ENCODE assay signal across 13 cellular contexts in the genomic region with DNA sequence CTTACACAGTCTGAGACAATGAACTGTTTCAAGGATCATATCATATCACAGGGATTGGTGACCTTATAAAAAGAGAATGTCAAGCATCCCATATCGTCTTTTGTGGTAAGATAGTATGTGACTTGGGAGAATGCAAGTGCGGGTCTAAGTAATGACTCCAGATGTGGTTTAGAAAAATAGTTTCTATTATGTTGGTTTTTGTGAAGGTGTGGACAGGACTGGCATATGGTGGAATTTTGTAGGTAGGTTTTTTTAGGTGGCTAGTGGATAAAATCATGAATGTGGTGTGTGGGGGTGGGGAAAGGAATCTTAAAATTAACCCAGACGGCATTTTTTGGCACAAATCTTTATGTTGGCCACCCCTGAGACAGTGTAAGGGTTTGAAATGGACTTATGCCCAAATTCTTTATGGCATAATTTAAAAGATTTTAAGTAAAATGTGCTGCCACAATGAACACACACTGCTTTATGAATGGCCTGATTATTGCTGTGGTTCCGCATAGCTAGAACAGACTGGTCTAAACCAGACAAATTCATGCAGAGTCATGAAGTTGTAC.
DNase-seq lines count a peak whose midpoint lies in the region; ATAC-seq and TF ChIP-seq lines count a peak whose summit lies in the region.
"Had no signal": no experiment of that assay in that cellular context is flagged by ENCODE, and none has a peak within 500 bp of the region (broad histone marks: within the 10 kb centered on the region; RNA-seq: fewer than 3 reads in every experiment).

No MANE protein-coding gene starts in this region.

- no peak overlapping the region for H3K4ac ChIP-seq in trophoblast cell (ENCODE audit: low read depth, low read length)

- no peak for ATAC-seq in HG02759 (IDR thresholded peaks at IDR 0.05; ENCODE audit: unreplicated experiment)
- ATAC-seq: lower lobe of right lung had no signal

- no peaks in the 10 kb centered on the region for H3K36me3 ChIP-seq in trophoblast cell (ENCODE audit: control insufficient read depth in 1 of 2, insufficient read depth in 2 of 2, low read length in 2 of 2)
- H3K36me3 ChIP-seq in colonic mucosa, result no peaks in the 10 kb centered on the region
- H3K36me3 ChIP-seq: lower lobe of right lung, suprapubic skin had no signal

- peak overlapping the region; percentile 1 for H3K4me2 ChIP-seq in trophoblast cell (ENCODE audit: low read length)

- H3K27me3 ChIP-seq in trophoblast cell (ENCODE audit: insufficient read depth, low read length), result no peaks in the 10 kb centered on the region
- H3K27me3 ChIP-seq in colonic mucosa, result no peaks in the 10 kb centered on the region
- H3K27me3 ChIP-seq: suprapubic skin had no signal

- H3K9me3 ChIP-seq in trophoblast cell (ENCODE audit: insufficient read depth, low read depth, low read length), result no peaks in the 10 kb centered on the region
- H3K9me3 ChIP-seq in colonic mucosa, result no peaks in the 10 kb centered on the region
- H3K9me3 ChIP-seq: lower lobe of right lung, suprapubic skin had no signal

- no peak overlapping the region for H2AK5ac ChIP-seq in trophoblast cell (ENCODE audit: low read length)

- H3K14ac ChIP-seq in trophoblast cell (ENCODE audit: low read length), result no peak overlapping the region

- intact Hi-C loops in colonic mucosa (cut with DNase I), result loop anchor here (10.0 kb wide), 2 partner anchors 201 to 329 kb away; partner anchors contain the start of gene HAPLN1

- H4K91ac ChIP-seq in trophoblast cell (ENCODE audit: low read depth, low read length), result no peak overlapping the region

- in situ Hi-C loops in SK-MEL-5 (cut with HindIII; ENCODE audit: low pct_unique_long_range_greater_than_20kb, low sequenced_read_pairs), result no loop called here

- peak overlapping the region; percentile 69 for H2BK120ac ChIP-seq in trophoblast cell (ENCODE audit: insufficient read depth, low read length, poor library complexity)

- H2BK5ac ChIP-seq in trophoblast cell (ENCODE audit: low read depth, low read length, poor library complexity), result no peak overlapping the region

- H3K4me1 ChIP-seq in trophoblast cell (ENCODE audit: control insufficient read depth in 1 of 2, insufficient read depth in 2 of 2, low read length in 2 of 2), result peaks cover 5 to 7% of the 10 kb centered on the region in 2 experiments
- peaks cover 5% of the 10 kb centered on the region for H3K4me1 ChIP-seq in colonic mucosa
- H3K4me1 ChIP-seq: suprapubic skin had no signal

- H4K12ac ChIP-seq in trophoblast cell (ENCODE audit: low read depth, low read length), result no peak overlapping the region

- H3K4me3 ChIP-seq in fibroblast of villous mesenchyme (ENCODE audit: low read depth, low read length) (no peak overlapping the region), trophoblast cell (ENCODE audit: low read depth, low read length) (no peak overlapping the region), colonic mucosa (no peak overlapping the region)
- H3K4me3 ChIP-seq: lower lobe of right lung, suprapubic skin had no signal

- H3K9ac ChIP-seq in trophoblast cell (ENCODE audit: low read length) (no peak overlapping the region), colonic mucosa (ENCODE audit: low read depth in 2 of 2, low read length in 2 of 2) (no peak overlapping the region)

- H3K79me2 ChIP-seq in trophoblast cell (ENCODE audit: control insufficient read depth, insufficient read depth, low read length, poor library complexity), result no peaks in the 10 kb centered on the region

- peaks cover 11% of the 10 kb centered on the region for H3K79me1 ChIP-seq in trophoblast cell (ENCODE audit: low read length)

- peak; percentile 68 for DNase-seq in GM03348 (ENCODE audit: low spot score)
- peak; percentile 78 for DNase-seq in SK-MEL-5 (ENCODE audit: low read depth, low spot score)
- peak; percentile 39 for DNase-seq in fibroblast of villous mesenchyme (ENCODE audit: low read depth)
- peak; percentile 3 to 87 for DNase-seq in trophoblast cell
- DNase-seq in colonic mucosa, result no peak
- DNase-seq in hippocampal formation (lab: John Stamatoyannopoulos, UW), result no peak
- no peak for DNase-seq in DMS153 treated with DMSO at 0.1 percent for 48 hours (lab: John Stamatoyannopoulos, UW; ENCODE audit: unreplicated experiment)
- DNase-seq: activated CD4-positive, alpha-beta memory T cell treated with anti-CD3 and anti-CD28 coated beads for 36 hours; activated naive CD4-positive, alpha-beta T cell treated with anti-CD3 and anti-CD28 coated beads, Interleukin-2, amount 50 U/mL, for 16 hours; lower lobe of right lung; NCI-H2029 treated with DMSO at 0.1 percent for 48 hours had no signal

- H2BK12ac ChIP-seq in trophoblast cell (ENCODE audit: low read length), result no peak overlapping the region

- TF ChIP-seq CTCF in fibroblast of villous mesenchyme (IDR thresholded peaks at IDR 0.05; ENCODE audit: insufficient read depth, low read depth, low read length) (no peak), colonic mucosa (IDR thresholded peaks at IDR 0.05) (no peak)

- H3K18ac ChIP-seq in trophoblast cell (ENCODE audit: low read length), result no peak overlapping the region

- H3K23ac ChIP-seq in trophoblast cell (ENCODE audit: low read length), result no peak overlapping the region

- WGBS in trophoblast cell (ENCODE audit: extremely low coverage, insufficient coverage, insufficient read length), result no CpG with 5 or more reads among the region's 4 CpGs

- H3K27ac ChIP-seq in trophoblast cell (ENCODE audit: low read depth, low read length) (peak overlapping the region; percentile 78), colonic mucosa (no peak overlapping the region)
- H3K27ac ChIP-seq: lower lobe of right lung, suprapubic skin had no signal

- H2AFZ ChIP-seq in trophoblast cell (ENCODE audit: insufficient read depth, low read length, poor library complexity), result no peak overlapping the region

- H4K8ac ChIP-seq in trophoblast cell (ENCODE audit: low read depth, low read length), result no peak overlapping the region

Comparison
In these comparisons a context has a peak if more than half of its experiments do, and no peak if none do; other contexts are left out.
1. DNase-seq: peak in GM03348 (single experiment), SK-MEL-5 (single experiment), fibroblast of villous mesenchyme (single experiment) and trophoblast cell (2 of 2); none in colonic mucosa (single experiment), hippocampal formation (0 of 2) and DMS153 treated with DMSO at 0.1 percent for 48 hours (single experiment).